ENCODE assay signal across 1 cellular context in genomic region chr4:68344049-68344448, GRCh38.
TF ChIP-seq lines count a peak whose summit lies in the region.

No MANE protein-coding gene starts in this region.

TF ChIP-seq in GM23338, 12 proteins besides CTCF, POLR2A, EP300 and RAD21 (continued from another document):
- TF ChIP-seq ZNF462 (CRISPR knock-in tag; IDR thresholded peaks at IDR 0.05) (no peak), ZNF331 (CRISPR knock-in tag; IDR thresholded peaks at IDR 0.05; ENCODE audit: low read depth) (no peak), ETS1 (IDR thresholded peaks at IDR 0.05) (no peak), STAT1 (IDR thresholded peaks at IDR 0.05; ENCODE audit: unreplicated experiment) (no peak), EZH2phosphoT487 (IDR thresholded peaks at IDR 0.05; ENCODE audit: unreplicated experiment) (no peak), REST (IDR thresholded peaks at IDR 0.05; ENCODE audit: unreplicated experiment) (no peak), NANOG (IDR thresholded peaks at IDR 0.05; ENCODE audit: borderline replicate concordance) (no peak)
